ENCODE assay signal across 8 cellular contexts in genomic region chr12:54378791-54379400, GRCh38. TPM values are rescaled to one million over a fixed set of nuclear protein-coding genes. Genes with fewer than 3 reads are reported as not detected.
DNase-seq lines count a peak whose midpoint lies in the region; ATAC-seq and TF ChIP-seq lines count a peak whose summit lies in the region.

No MANE protein-coding gene starts in this region.

- H3K4me3 Mint-ChIP-seq in activated naive CD8-positive, alpha-beta T cell treated with anti-CD3 and anti-CD28 coated beads, Interleukin-2, amount 10 ng/mL, durations not matched to agents 7 days and 5 days, result peak overlapping the region; percentile 12

- H3K27ac ChIP-seq in KMS-11, result no peak overlapping the region
- H3K27ac ChIP-seq in right cardiac atrium (ENCODE audit: low read length), result peak overlapping the region; percentile 42

- WGBS in right cardiac atrium, result 12% methylated on average over 49 of the region's 49 CpGs

- H2AFZ ChIP-seq in KMS-11 (ENCODE audit: low read depth), result peak overlapping the region; percentile 91

- H3K36me3 Mint-ChIP-seq in activated naive CD8-positive, alpha-beta T cell treated with anti-CD3 and anti-CD28 coated beads, Interleukin-2, amount 10 ng/mL, durations not matched to agents 7 days and 5 days, result no peaks in the 10 kb centered on the region

- no peaks in the 10 kb centered on the region for H4K20me1 ChIP-seq in KMS-11 (ENCODE audit: insufficient read depth)

- no peaks in the 10 kb centered on the region for H3K9me3 Mint-ChIP-seq in activated naive CD8-positive, alpha-beta T cell treated with anti-CD3 and anti-CD28 coated beads, Interleukin-2, amount 10 ng/mL, durations not matched to agents 7 days and 5 days

- in situ Hi-C loops in GM13977 (cut with MboI; ENCODE audit: low pct_unique_long_range_greater_than_20kb, low sequenced_read_pairs, unreplicated experiment), result no loop called here

- peak overlapping the region; percentile 57 for H3K27ac Mint-ChIP-seq in activated naive CD8-positive, alpha-beta T cell treated with anti-CD3 and anti-CD28 coated beads, Interleukin-2, amount 10 ng/mL, durations not matched to agents 7 days and 5 days

- DNase-seq in DMS114 treated with DMSO at 0.1 percent for 48 hours (lab: John Stamatoyannopoulos, UW; ENCODE audit: unreplicated experiment) (peak; percentile 26), right cardiac atrium (peak; percentile 77 to 92 (median 90)), retinal pigment epithelial cell (ENCODE audit: low read depth) (no peak), HUDEP-2 (lab: John Stamatoyannopoulos, UW; ENCODE audit: unreplicated experiment in 76 of 76) (no peak), GM13977 (ENCODE audit: low spot score) (no peak)
- no peak for DNase-seq in activated naive CD8-positive, alpha-beta T cell treated with anti-CD3 and anti-CD28 coated beads, Interleukin-2, amount 10 ng/mL, durations not matched to agents 7 days and 5 days

- TF ChIP-seq CTCF in KMS-11 (conservative IDR thresholded peaks at IDR 0.05; ENCODE audit: low read depth, low read length) (no peak), retinal pigment epithelial cell (conservative IDR thresholded peaks at IDR 0.05; ENCODE audit: low read depth, low read length) (no peak), GM13977 (IDR thresholded peaks at IDR 0.05; ENCODE audit: extremely low read depth, insufficient read depth, missing control alignments) (no peak)

- no peaks in the 10 kb centered on the region for H3K9me3 ChIP-seq in right cardiac atrium (ENCODE audit: control insufficient read depth, low read length)

- H3K79me2 ChIP-seq in KMS-11 (ENCODE audit: insufficient read depth, low read depth), result no peaks in the 10 kb centered on the region

- H3K36me3 ChIP-seq in KMS-11 (ENCODE audit: insufficient read depth), result no peaks in the 10 kb centered on the region

- no peak for ATAC-seq in activated naive CD8-positive, alpha-beta T cell treated with anti-CD3 and anti-CD28 coated beads, Interleukin-2, amount 10 ng/mL, durations not matched to agents 7 days and 5 days (ENCODE audit: low read depth)
- ATAC-seq in right cardiac atrium, result peak; percentile 87 to 92
- ATAC-seq in GM18909 (IDR thresholded peaks at IDR 0.05; ENCODE audit: poor library complexity, unreplicated experiment), result no peak

- H3K4me2 ChIP-seq in KMS-11, result peak overlapping the region; percentile 98

- intact Hi-C loops in right cardiac atrium (cut with DNase I), result no loop called here

- H3K27me3 ChIP-seq in KMS-11 (ENCODE audit: insufficient read depth, low read depth) (peaks cover 7% of the 10 kb centered on the region; the same call in 1 of the 2 replicates), right cardiac atrium (ENCODE audit: control insufficient read depth, insufficient read depth) (no peaks in the 10 kb centered on the region)

- peak overlapping the region; percentile 20; the same call in 1 of the 2 replicates for H3K9ac ChIP-seq in KMS-11

- H3K4me1 ChIP-seq in KMS-11 (ENCODE audit: low read depth, poor library complexity, severe bottlenecking) (peaks cover 18% of the 10 kb centered on the region), right cardiac atrium (ENCODE audit: control insufficient read depth, insufficient read depth, low read length) (peaks cover 5% of the 10 kb centered on the region)

- H3K4me3 ChIP-seq in KMS-11 (IDR thresholded peaks at IDR 0.05; ENCODE audit: insufficient read depth, low read depth, low read length), result no peak overlapping the region
- peak overlapping the region; percentile 56 for H3K4me3 ChIP-seq in right cardiac atrium (ENCODE audit: low read length)
- peak overlapping the region; percentile 49 for H3K4me3 ChIP-seq in retinal pigment epithelial cell (ENCODE audit: low read length)

- peaks cover 7% of the 10 kb centered on the region for H3K4me1 Mint-ChIP-seq in activated naive CD8-positive, alpha-beta T cell treated with anti-CD3 and anti-CD28 coated beads, Interleukin-2, amount 10 ng/mL, durations not matched to agents 7 days and 5 days

- peaks cover 5% of the 10 kb centered on the region for H3K27me3 Mint-ChIP-seq in activated naive CD8-positive, alpha-beta T cell treated with anti-CD3 and anti-CD28 coated beads, Interleukin-2, amount 10 ng/mL, durations not matched to agents 7 days and 5 days

- POLR2A ChIA-PET in activated naive CD8-positive, alpha-beta T cell treated with anti-CD3 and anti-CD28 coated beads, Interleukin-2, amount 10 ng/mL, durations not matched to agents 7 days and 5 days (lab: Charles Lee), result interaction anchor here (1.0 to 1.3 kb wide), 2 partner anchors 8 to 20 kb away, joined by 3 to 4 read pairs; no protein-coding TSS in a partner anchor

RNA-seq across cellular contexts. Expression of gene ZNF385A, which starts 5.6 kb away (rescaled TPM):
- total RNA-seq in activated naive CD8-positive, alpha-beta T cell treated with anti-CD3 and anti-CD28 coated beads, Interleukin-2, amount 10 ng/mL, durations not matched to agents 7 days and 5 days, result 1 to 10 TPM; 1.4 to 2.0 TPM
- 10 to 100 TPM in 1 of 4 donors, 1 to 10 TPM in 3; 6.5 to 17.0 (median 8.9) TPM for total RNA-seq in right cardiac atrium
- polyA plus RNA-seq in right cardiac atrium, result 6.0 TPM

RNA-seq across cellular contexts. Expression of gene GPR84, which starts 14.6 kb away (rescaled TPM):
- total RNA-seq in activated naive CD8-positive, alpha-beta T cell treated with anti-CD3 and anti-CD28 coated beads, Interleukin-2, amount 10 ng/mL, durations not matched to agents 7 days and 5 days, result under 1 TPM; 0.39 to 0.65 TPM
- under 1 TPM; 0.39 to 0.71 (median 0.46) TPM for total RNA-seq in right cardiac atrium
- polyA plus RNA-seq in right cardiac atrium, result 0.20 TPM

RNA-seq across cellular contexts. Expression of gene ITGA5, which starts 40.2 kb away (rescaled TPM):
- 10 to 100 TPM; 84.5 to 90.6 TPM for total RNA-seq in activated naive CD8-positive, alpha-beta T cell treated with anti-CD3 and anti-CD28 coated beads, Interleukin-2, amount 10 ng/mL, durations not matched to agents 7 days and 5 days
- 100 to 1,000 TPM in 1 of 4 donors, 10 to 100 TPM in 3; 57.0 to 141 (median 60.2) TPM for total RNA-seq in right cardiac atrium
- 49.3 TPM for polyA plus RNA-seq in right cardiac atrium

RNA-seq across cellular contexts. Expression of gene COPZ1, which starts 54.0 kb away (rescaled TPM):
- total RNA-seq in activated naive CD8-positive, alpha-beta T cell treated with anti-CD3 and anti-CD28 coated beads, Interleukin-2, amount 10 ng/mL, durations not matched to agents 7 days and 5 days, result 10 to 100 TPM; 93.1 to 94.6 TPM
- total RNA-seq in right cardiac atrium, result 100 to 1,000 TPM; 103 to 120 (median 119) TPM
- 112 TPM for polyA plus RNA-seq in right cardiac atrium

Comparison
In these comparisons a context has a peak if more than half of its experiments do, and no peak if none do; other contexts are left out.
1. DNase-seq: peak in DMS114 treated with DMSO at 0.1 percent for 48 hours (single experiment) and right cardiac atrium (3 of 3); none in activated naive CD8-positive, alpha-beta T cell treated with anti-CD3 and anti-CD28 coated beads, Interleukin-2, amount 10 ng/mL, durations not matched to agents 7 days and 5 days (single experiment), retinal pigment epithelial cell (single experiment), HUDEP-2 (0 of 76) and GM13977 (single experiment).
2. ATAC-seq: peak in right cardiac atrium (2 of 2); none in activated naive CD8-positive, alpha-beta T cell treated with anti-CD3 and anti-CD28 coated beads, Interleukin-2, amount 10 ng/mL, durations not matched to agents 7 days and 5 days (single experiment) and GM18909 (single experiment).